Comparison of ENCODE assay signal across 15 cellular contexts in the genomic region with DNA sequence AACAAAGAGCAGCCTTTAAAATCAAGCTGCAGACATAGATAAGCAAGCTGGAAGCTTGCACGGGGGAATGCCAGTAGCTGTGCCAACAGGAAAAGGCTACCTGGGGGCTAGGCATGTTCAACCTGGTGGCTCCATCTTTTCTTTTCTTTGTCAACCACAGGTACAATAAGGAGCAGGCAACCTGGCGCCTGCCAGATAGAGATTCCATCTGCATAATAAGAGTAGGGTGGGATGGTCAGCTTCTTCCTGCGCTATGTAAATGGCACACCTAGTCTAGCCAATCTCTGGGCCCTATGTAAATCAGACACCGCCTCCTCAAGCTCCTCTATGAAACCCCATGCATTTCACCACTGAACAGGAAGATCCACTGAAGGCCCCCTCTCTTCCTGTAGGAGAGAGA.
DNase-seq lines count a peak whose midpoint lies in the region; ATAC-seq, FAIRE-seq and TF ChIP-seq lines count a peak whose summit lies in the region.
"Had no signal": no experiment of that assay in that cellular context is flagged by ENCODE, and none has a peak within 500 bp of the region (broad histone marks: within the 10 kb centered on the region; RNA-seq: fewer than 3 reads in every experiment).

No MANE protein-coding gene starts in this region.

- no peaks in the 10 kb centered on the region for H4K20me1 ChIP-seq in HepG2 (ENCODE audit: insufficient read depth, low read length)

- DNase-seq in COLO829 (ENCODE audit: low spot score) (peak; percentile 10), HT1080 (ENCODE audit: low read depth) (peak; percentile 57), NCI-H748 treated with DMSO at 0.1 percent for 48 hours (lab: John Stamatoyannopoulos, UW) (peak; percentile 97), endodermal cell (peak; percentile 63), DMS79 treated with DMSO at 0.1 percent for 48 hours (lab: John Stamatoyannopoulos, UW) (no peak), HepG2 (ENCODE audit: low spot score) (no peak)
- no peak for DNase-seq in activated T-cell treated with anti-CD3 and anti-CD28 coated beads, Interleukin-2, amount 50 U/mL, for 4 hours
- DNase-seq: activated CD4-positive, alpha-beta T cell treated with anti-CD3 and anti-CD28 coated beads, Interleukin-2, amount 50 U/mL, for 48 hours; colonic mucosa; kidney glomerular epithelial cell; MV-4-11; NK-92 treated with Interleukin-12 subunit alpha and Interleukin-12 subunit beta, amount 100 ng/mL, for 24 hours; posterior cingulate gyrus had no signal

- TF ChIP-seq EP300 in HepG2 (IDR thresholded peaks at IDR 0.05; ENCODE audit: low read depth in 2 of 2, low read length in 2 of 2) (no peak), HepG2 (CRISPR knock-in tag; IDR thresholded peaks at IDR 0.05; ENCODE audit: borderline replicate concordance) (no peak)

- no peaks in the 10 kb centered on the region for H3K27me3 Mint-ChIP-seq in endodermal cell (ENCODE audit: insufficient read depth)
- peaks cover 5% of the 10 kb centered on the region for H3K27me3 Mint-ChIP-seq in activated T-cell treated with anti-CD3 and anti-CD28 coated beads, Interleukin-2, amount 50 U/mL, for 4 hours (ENCODE audit: low read depth)

- TF ChIP-seq RAD21 in HepG2 (CRISPR knock-in tag; IDR thresholded peaks at IDR 0.05): no peak

- no TSS peak for BruUV-seq in HepG2 (replicated peaks; lab: Mats Ljungman, UMichigan)

- H3K27me3 ChIP-seq in endodermal cell (ENCODE audit: control insufficient read depth, insufficient read depth, low read length, poor library complexity, severe bottlenecking) (no peaks in the 10 kb centered on the region), HepG2 (ENCODE audit: control insufficient read depth in 1 of 2, insufficient read depth in 2 of 2, low read length in 2 of 2) (peaks cover 0 to 1% of the 10 kb centered on the region in 2 experiments; a peak in 1 of 5 replicates)
- H3K27me3 ChIP-seq: colonic mucosa had no signal

- peaks cover 37% of the 10 kb centered on the region for H3K9me3 ChIP-seq in endodermal cell (ENCODE audit: control insufficient read depth, low read length)
- no peaks in the 10 kb centered on the region for H3K9me3 ChIP-seq in HepG2 (ENCODE audit: low read length)
- H3K9me3 ChIP-seq: colonic mucosa had no signal

- H3K4me3 Mint-ChIP-seq in endodermal cell: no peak overlapping the region
- H3K4me3 Mint-ChIP-seq in activated T-cell treated with anti-CD3 and anti-CD28 coated beads, Interleukin-2, amount 50 U/mL, for 4 hours: no peak overlapping the region

- H3K4me1 ChIP-seq in endodermal cell (ENCODE audit: control insufficient read depth, insufficient read depth, low read length): no peaks in the 10 kb centered on the region
- H3K4me1 ChIP-seq in HepG2 (ENCODE audit: insufficient read depth, low read length): no peaks in the 10 kb centered on the region
- H3K4me1 ChIP-seq: colonic mucosa had no signal

- intact Hi-C loops in HepG2 (cut with micrococcal nuclease; ENCODE audit: unreplicated experiment): no loop called here

- H3K4me1 Mint-ChIP-seq in endodermal cell: peaks cover 18% of the 10 kb centered on the region
- no peaks in the 10 kb centered on the region for H3K4me1 Mint-ChIP-seq in activated T-cell treated with anti-CD3 and anti-CD28 coated beads, Interleukin-2, amount 50 U/mL, for 4 hours (ENCODE audit: low read depth)

- H3K9me3 Mint-ChIP-seq in endodermal cell: peaks cover 15% of the 10 kb centered on the region
- no peaks in the 10 kb centered on the region for H3K9me3 Mint-ChIP-seq in activated T-cell treated with anti-CD3 and anti-CD28 coated beads, Interleukin-2, amount 50 U/mL, for 4 hours

- no peak overlapping the region for H3K27ac Mint-ChIP-seq in endodermal cell

- FAIRE-seq in HepG2 (lab: Jason Lieb, UNC): no peak
- FAIRE-seq: GM12878 had no signal

- 92 to 94% methylated on average over 2 to 4 of the region's 4 CpGs for WGBS in endodermal cell (ENCODE audit: insufficient coverage in 1 of 2, insufficient read length in 1 of 2), 2 experiments
- 22% methylated on average over 4 of the region's 4 CpGs for WGBS in HepG2 (ENCODE audit: low lambda C conversion rate)

- TF ChIP-seq CTCF in endodermal cell (conservative IDR thresholded peaks at IDR 0.05) (no peak), HepG2 (CRISPR knock-in tag; IDR thresholded peaks at IDR 0.05) (no peak)

- H3K9ac ChIP-seq in endodermal cell (ENCODE audit: extremely low read depth, low read length, poor library complexity, severe bottlenecking) (no peak overlapping the region), HepG2 (ENCODE audit: insufficient read depth, low read depth, low read length) (no peak overlapping the region)

- H3K4me2 ChIP-seq in HepG2 (ENCODE audit: low read depth, low read length): no peak overlapping the region

- H3K27ac ChIP-seq in endodermal cell (ENCODE audit: low read depth, low read length): no peak overlapping the region
- no peak overlapping the region for H3K27ac ChIP-seq in HepG2 (ENCODE audit: extremely low read length, insufficient read depth, low read length)
- H3K27ac ChIP-seq: colonic mucosa had no signal

- CTCF ChIA-PET in HepG2 (lab: Yijun Ruan, JAX; ENCODE audit: low intra/inter-chr PET ratio, low total read pairs): no interaction called here

- peak overlapping the region; percentile 43 for H3K4me3 ChIP-seq in endodermal cell (ENCODE audit: low read length)
- no peak overlapping the region for H3K4me3 ChIP-seq in HepG2 (replicated peaks in 1 of 3; ENCODE audit: insufficient read depth in 1 of 3, low read depth in 2 of 3, low read length in 3 of 3)
- H3K4me3 ChIP-seq: colonic mucosa, GM12878 had no signal

- no peak overlapping the region for H2AFZ ChIP-seq in HepG2 (ENCODE audit: low read length)

- H3K36me3 ChIP-seq in endodermal cell (ENCODE audit: control insufficient read depth, insufficient read depth, low read length): no peaks in the 10 kb centered on the region
- no peaks in the 10 kb centered on the region for H3K36me3 ChIP-seq in HepG2 (replicated peaks in 1 of 2; ENCODE audit: control insufficient read depth in 1 of 2, insufficient read depth in 2 of 2, low read length in 2 of 2)
- H3K36me3 ChIP-seq: colonic mucosa had no signal

- ATAC-seq in activated T-cell treated with anti-CD3 and anti-CD28 coated beads, Interleukin-2, amount 50 U/mL, for 4 hours: no peak
- ATAC-seq in GM19328 (IDR thresholded peaks at IDR 0.05; ENCODE audit: unreplicated experiment) (no peak), HepG2 (no peak)
- ATAC-seq: GM12878 had no signal

- H3K79me2 ChIP-seq in HepG2 (ENCODE audit: insufficient read depth, low read length): no peaks in the 10 kb centered on the region

- POLR2A ChIA-PET in HepG2 (lab: Yijun Ruan, JAX): no interaction called here

- in situ Hi-C loops in HepG2 (cut with HindIII; ENCODE audit: extremely low pct_ligation_motif_present, low pct_unique_long_range_greater_than_20kb): no loop called here

- H3K36me3 Mint-ChIP-seq in endodermal cell (ENCODE audit: low read depth): peaks cover 2% of the 10 kb centered on the region
- no peaks in the 10 kb centered on the region for H3K36me3 Mint-ChIP-seq in activated T-cell treated with anti-CD3 and anti-CD28 coated beads, Interleukin-2, amount 50 U/mL, for 4 hours (ENCODE audit: insufficient read depth)

- TF ChIP-seq POLR2A in HepG2 (IDR thresholded peaks at IDR 0.05; ENCODE audit: insufficient read depth in 1 of 2, low read depth in 2 of 2, low read length in 2 of 2): no peak

TF ChIP-seq in HepG2, 621 proteins besides CTCF, POLR2A, EP300 and RAD21 (continues in another document):
- TF ChIP-seq DPF2 (CRISPR knock-in tag; IDR thresholded peaks at IDR 0.05; ENCODE audit: borderline replicate concordance, low read depth) (no peak), ZNF543 (CRISPR knock-in tag; IDR thresholded peaks at IDR 0.05) (no peak), REPIN1 (CRISPR knock-in tag; IDR thresholded peaks at IDR 0.05; ENCODE audit: borderline replicate concordance, low read depth) (no peak), BRF2 (CRISPR knock-in tag; IDR thresholded peaks at IDR 0.05) (no peak), DR1 (CRISPR knock-in tag; IDR thresholded peaks at IDR 0.05) (no peak)
- TF ChIP-seq, protein P1, sequence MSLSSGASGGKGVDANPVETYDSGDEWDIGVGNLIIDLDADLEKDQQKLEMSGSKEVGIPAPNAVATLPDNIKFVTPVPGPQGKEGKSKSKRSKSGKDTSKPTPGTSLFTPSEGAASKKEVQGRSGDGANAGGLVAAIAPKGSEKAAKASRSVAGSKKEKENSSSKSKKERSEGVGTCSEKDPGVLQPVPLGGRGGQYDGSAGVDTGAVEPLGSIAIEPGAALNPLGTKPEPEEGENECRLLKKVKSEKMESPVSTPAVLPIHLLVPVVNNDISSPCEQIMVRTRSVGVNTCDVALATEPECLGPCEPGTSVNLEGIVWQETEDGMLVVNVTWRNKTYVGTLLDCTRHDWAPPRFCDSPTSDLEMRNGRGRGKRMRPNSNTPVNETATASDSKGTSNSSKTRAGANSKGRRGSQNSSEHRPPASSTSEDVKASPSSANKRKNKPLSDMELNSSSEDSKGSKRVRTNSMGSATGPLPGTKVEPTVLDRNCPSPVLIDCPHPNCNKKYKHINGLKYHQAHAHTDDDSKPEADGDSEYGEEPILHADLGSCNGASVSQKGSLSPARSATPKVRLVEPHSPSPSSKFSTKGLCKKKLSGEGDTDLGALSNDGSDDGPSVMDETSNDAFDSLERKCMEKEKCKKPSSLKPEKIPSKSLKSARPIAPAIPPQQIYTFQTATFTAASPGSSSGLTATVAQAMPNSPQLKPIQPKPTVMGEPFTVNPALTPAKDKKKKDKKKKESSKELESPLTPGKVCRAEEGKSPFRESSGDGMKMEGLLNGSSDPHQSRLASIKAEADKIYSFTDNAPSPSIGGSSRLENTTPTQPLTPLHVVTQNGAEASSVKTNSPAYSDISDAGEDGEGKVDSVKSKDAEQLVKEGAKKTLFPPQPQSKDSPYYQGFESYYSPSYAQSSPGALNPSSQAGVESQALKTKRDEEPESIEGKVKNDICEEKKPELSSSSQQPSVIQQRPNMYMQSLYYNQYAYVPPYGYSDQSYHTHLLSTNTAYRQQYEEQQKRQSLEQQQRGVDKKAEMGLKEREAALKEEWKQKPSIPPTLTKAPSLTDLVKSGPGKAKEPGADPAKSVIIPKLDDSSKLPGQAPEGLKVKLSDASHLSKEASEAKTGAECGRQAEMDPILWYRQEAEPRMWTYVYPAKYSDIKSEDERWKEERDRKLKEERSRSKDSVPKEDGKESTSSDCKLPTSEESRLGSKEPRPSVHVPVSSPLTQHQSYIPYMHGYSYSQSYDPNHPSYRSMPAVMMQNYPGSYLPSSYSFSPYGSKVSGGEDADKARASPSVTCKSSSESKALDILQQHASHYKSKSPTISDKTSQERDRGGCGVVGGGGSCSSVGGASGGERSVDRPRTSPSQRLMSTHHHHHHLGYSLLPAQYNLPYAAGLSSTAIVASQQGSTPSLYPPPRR (CRISPR knock-in tag; IDR thresholded peaks at IDR 0.05; ENCODE audit: borderline replicate concordance): no peak

Comparison
In these comparisons a context has a peak if more than half of its experiments do, and no peak if none do; other contexts are left out.
1. DNase-seq: peak in COLO829 (single experiment), HT1080 (single experiment), NCI-H748 treated with DMSO at 0.1 percent for 48 hours (single experiment) and endodermal cell (single experiment); none in activated T-cell treated with anti-CD3 and anti-CD28 coated beads, Interleukin-2, amount 50 U/mL, for 4 hours (single experiment), DMS79 treated with DMSO at 0.1 percent for 48 hours (single experiment) and HepG2 (single experiment).